ENCODE assay signal across 10 cellular contexts in the genomic region with DNA sequence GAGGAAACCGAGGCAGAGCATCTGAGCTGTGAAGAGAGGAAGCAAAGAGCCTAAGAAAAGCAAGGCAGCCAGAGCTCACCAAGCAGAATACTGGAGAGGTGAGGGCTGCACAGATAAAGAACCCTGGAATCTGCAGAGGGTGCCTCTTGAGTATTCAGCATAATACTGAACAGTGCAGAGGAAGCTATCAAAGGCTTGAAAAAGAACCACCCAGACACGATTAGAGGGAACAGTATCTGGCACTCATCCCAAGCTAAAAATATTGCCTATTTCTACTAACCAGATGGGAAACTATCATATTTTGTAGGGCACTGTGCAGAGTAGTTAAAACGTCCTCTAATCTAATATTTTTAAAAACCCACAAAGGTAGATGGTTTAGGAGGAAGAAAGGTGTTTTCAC. TPM values are rescaled to one million over a fixed set of nuclear protein-coding genes. Genes with fewer than 3 reads are reported as not detected.
"Had no signal": no experiment of that assay in that cellular context is flagged by ENCODE, and none has a peak within 500 bp of the region (broad histone marks: within the 10 kb centered on the region; RNA-seq: fewer than 3 reads in every experiment).

No MANE protein-coding gene starts in this region.

- ATAC-seq: GM23338, K562 had no signal

- H3K9me3 Mint-ChIP-seq: GM23338 had no signal

- H3K4me3 ChIP-seq: GM23338, K562 had no signal

- H3K4me3 Mint-ChIP-seq: GM23338, H9 had no signal

- H3K4me2 ChIP-seq: GM23338 had no signal

- H3K27ac Mint-ChIP-seq: GM23338, H9 had no signal

- FAIRE-seq: H1, H54, HTR-8/SVneo, K562 had no signal

- DNase-seq: H9, HCEC 1CT, IMR-90, KG1 had no signal

RNA-seq across cellular contexts. Expression of a gene that starts 41.8 kb away (rescaled TPM):
- total RNA-seq: H1, H9, HT-29, IMR-90, K562 had no signal
